In genomic region chr9:109244179-109245132, GRCh38 we compare ENCODE assay signal across 8 cellular contexts.
DNase-seq lines count a peak whose midpoint lies in the region; ATAC-seq, FAIRE-seq and TF ChIP-seq lines count a peak whose summit lies in the region.

No MANE protein-coding gene starts in this region.

- H3K4me1 ChIP-seq in naive thymus-derived CD4-positive, alpha-beta T cell (ENCODE audit: control insufficient read depth in 2 of 2, insufficient read depth in 2 of 2, low read length in 2 of 2): no peaks in the 10 kb centered on the region

- TF ChIP-seq CTCF in BJ (IDR thresholded peaks at IDR 0.05; ENCODE audit: insufficient read depth, low read depth, low read length): peak; percentile 96

- peak; percentile 88 for FAIRE-seq in GM19239 (lab: Jason Lieb, UNC)

- H3K27me3 ChIP-seq in BJ (ENCODE audit: control insufficient read depth, insufficient read depth, low read length): no peaks in the 10 kb centered on the region
- H3K27me3 ChIP-seq in naive thymus-derived CD4-positive, alpha-beta T cell (ENCODE audit: control insufficient read depth in 2 of 2, insufficient read depth in 2 of 2, low read length in 2 of 2): no peaks in the 10 kb centered on the region

- H3K4me3 ChIP-seq in BJ (ENCODE audit: low read depth, low read length): no peak overlapping the region
- no peak overlapping the region for H3K4me3 ChIP-seq in naive thymus-derived CD4-positive, alpha-beta T cell (ENCODE audit: low read length)

- peak overlapping the region in 1 of 9 donors; percentile 54 for H3K27ac Mint-ChIP-seq in naive thymus-derived CD4-positive, alpha-beta T cell
- no peak overlapping the region for H3K27ac Mint-ChIP-seq in stimulated activated memory B cell treated with anti-CD40 and anti-IgM and Interleukin-4, amounts not matched to agents 10 μg/mL and 1 μg/mL and 100 μg/mL, for 72 hours

- H3K4me1 Mint-ChIP-seq in naive thymus-derived CD4-positive, alpha-beta T cell: no peaks in the 10 kb centered on the region
- H3K4me1 Mint-ChIP-seq in stimulated activated memory B cell treated with anti-CD40 and anti-IgM and Interleukin-4, amounts not matched to agents 10 μg/mL and 1 μg/mL and 100 μg/mL, for 72 hours: peaks cover 11% of the 10 kb centered on the region

- CTCF ChIA-PET in BJ (lab: Yijun Ruan, JAX): interaction anchor here (0.6 to 1.9 kb wide), 14 partner anchors 9 to 268 kb away, joined by 3 to 7 read pairs (median 4); no protein-coding TSS in a partner anchor
- CTCF ChIA-PET in naive thymus-derived CD4-positive, alpha-beta T cell (lab: Charles Lee): interaction anchor here (0.6 kb wide), 2 partner anchors 907 to 1951 kb away, joined by 3 read pairs; no protein-coding TSS in a partner anchor

- intact Hi-C loops in naive thymus-derived CD4-positive, alpha-beta T cell (cut with micrococcal nuclease): loop anchor here (1.0 to 5.0 kb wide), 5 partner anchors 77 to 276 kb away; partner anchors contain the start of gene EPB41L4B (in 2 of the 2)

- POLR2A ChIA-PET in BJ (lab: Charles Lee): no interaction called here
- POLR2A ChIA-PET in naive thymus-derived CD4-positive, alpha-beta T cell (lab: Charles Lee): no interaction called here

- H3K36me3 Mint-ChIP-seq in naive thymus-derived CD4-positive, alpha-beta T cell: no peaks in the 10 kb centered on the region
- no peaks in the 10 kb centered on the region for H3K36me3 Mint-ChIP-seq in stimulated activated memory B cell treated with anti-CD40 and anti-IgM and Interleukin-4, amounts not matched to agents 10 μg/mL and 1 μg/mL and 100 μg/mL, for 72 hours

- no peaks in the 10 kb centered on the region for H3K9me3 ChIP-seq in naive thymus-derived CD4-positive, alpha-beta T cell (ENCODE audit: control insufficient read depth in 2 of 3, low read length in 3 of 3)

- peaks cover 22 to 39% (median 27%) of the 10 kb centered on the region in 5 donors for H3K27me3 Mint-ChIP-seq in naive thymus-derived CD4-positive, alpha-beta T cell
- H3K27me3 Mint-ChIP-seq in stimulated activated memory B cell treated with anti-CD40 and anti-IgM and Interleukin-4, amounts not matched to agents 10 μg/mL and 1 μg/mL and 100 μg/mL, for 72 hours: peaks cover 36% of the 10 kb centered on the region

- no peaks in the 10 kb centered on the region for H3K36me3 ChIP-seq in BJ (ENCODE audit: control insufficient read depth, insufficient read depth, low read length)
- no peaks in the 10 kb centered on the region for H3K36me3 ChIP-seq in naive thymus-derived CD4-positive, alpha-beta T cell (ENCODE audit: control insufficient read depth in 2 of 3, insufficient read depth in 3 of 3, low read length in 3 of 3)

- DNase-seq in BJ (ENCODE audit: low read depth) (no peak), GM19239 (ENCODE audit: insufficient read length, low spot score) (peak; percentile 53), NOMO-1 (lab: John Stamatoyannopoulos, UW; ENCODE audit: unreplicated experiment in 2 of 2) (peak; percentile 37 to 51), erythroblast (lab: John Stamatoyannopoulos, UW) (peak; percentile 70 to 83)
- peak; percentile 4 for DNase-seq in activated CD8-positive, alpha-beta memory T cell treated with anti-CD3 and anti-CD28 coated beads, Interleukin-2, amount 50 U/mL, for 24 hours (ENCODE audit: extremely low read depth)
- DNase-seq in naive thymus-derived CD4-positive, alpha-beta T cell: peak; percentile 10 to 64 (median 40)

- peak; percentile 88 for ATAC-seq in HG03521 (IDR thresholded peaks at IDR 0.05; ENCODE audit: unreplicated experiment)
- ATAC-seq in naive thymus-derived CD4-positive, alpha-beta T cell: peak; percentile 81
- ATAC-seq in stimulated activated memory B cell treated with anti-CD40 and anti-IgM and Interleukin-4, amounts not matched to agents 10 μg/mL and 1 μg/mL and 100 μg/mL, for 72 hours: peak; percentile 75

- no peak overlapping the region for H3K27ac ChIP-seq in naive thymus-derived CD4-positive, alpha-beta T cell (ENCODE audit: low read depth, low read length)

- peak overlapping the region in 1 of 10 donors; percentile 56 for H3K4me3 Mint-ChIP-seq in naive thymus-derived CD4-positive, alpha-beta T cell
- no peak overlapping the region for H3K4me3 Mint-ChIP-seq in stimulated activated memory B cell treated with anti-CD40 and anti-IgM and Interleukin-4, amounts not matched to agents 10 μg/mL and 1 μg/mL and 100 μg/mL, for 72 hours

- no peak for TF ChIP-seq POLR2A in erythroblast (IDR thresholded peaks at IDR 0.05; ENCODE audit: low read length)

- no peaks in the 10 kb centered on the region for H3K9me3 Mint-ChIP-seq in naive thymus-derived CD4-positive, alpha-beta T cell
- no peaks in the 10 kb centered on the region for H3K9me3 Mint-ChIP-seq in stimulated activated memory B cell treated with anti-CD40 and anti-IgM and Interleukin-4, amounts not matched to agents 10 μg/mL and 1 μg/mL and 100 μg/mL, for 72 hours
